28 cellular contexts compared by ENCODE assay signal in the genomic region with DNA sequence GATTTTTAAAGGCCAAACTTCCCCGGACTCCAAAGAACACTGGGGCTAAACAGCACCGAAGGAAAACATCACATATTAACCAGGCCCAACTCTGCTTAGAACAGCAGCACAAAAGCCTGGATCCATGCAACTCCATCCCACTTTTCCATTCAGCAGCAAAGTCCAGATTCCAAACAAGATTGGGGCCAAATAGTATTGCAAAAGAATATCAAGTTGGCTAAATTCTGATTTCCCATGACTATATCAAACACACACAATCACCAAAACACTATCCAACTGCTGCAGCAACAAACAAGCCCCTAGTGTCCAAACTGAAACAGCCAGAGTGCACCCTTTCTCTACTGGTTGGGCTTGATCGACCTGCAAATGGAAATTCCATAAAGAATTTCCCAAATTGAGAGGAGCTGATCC. TPM values are rescaled to one million over a fixed set of nuclear protein-coding genes. Genes with fewer than 3 reads are reported as not detected.
"Had no signal": no experiment of that assay in that cellular context is flagged by ENCODE, and none has a peak within 500 bp of the region (broad histone marks: within the 10 kb centered on the region; RNA-seq: fewer than 3 reads in every experiment).

No MANE protein-coding gene starts in this region.

- H3K4me3 ChIP-seq: body of pancreas, colonic mucosa, dorsolateral prefrontal cortex, esophagus muscularis mucosa, gastrocnemius medialis had no signal

- ATAC-seq: activated T-cell treated with anti-CD3 and anti-CD28 coated beads, Interleukin-2, amount 50 U/mL, for 72 hours; body of pancreas; foreskin keratinocyte; gastrocnemius medialis; SK-N-SH treated with all-trans-retinoic acid at 6 μM for 48 hours; T-helper 17 cell had no signal

- H3K9me3 ChIP-seq: body of pancreas, colonic mucosa, esophagus muscularis mucosa, gastrocnemius medialis had no signal

- H3K27ac ChIP-seq: body of pancreas, colonic mucosa, esophagus muscularis mucosa, foreskin keratinocyte, gastrocnemius medialis had no signal

- H3K36me3 ChIP-seq: colonic mucosa, esophagus muscularis mucosa, gastrocnemius medialis had no signal

- H3K4me1 ChIP-seq: colonic mucosa, esophagus muscularis mucosa, foreskin keratinocyte, gastrocnemius medialis had no signal

- DNase-seq: activated CD4-positive, alpha-beta memory T cell treated with anti-CD3 and anti-CD28 coated beads, Interleukin-2, amount 10 ng/mL, durations not matched to agents 7 days and 5 days; activated CD4-positive, alpha-beta T cell treated with anti-CD3 and anti-CD28 coated beads for 4 hours; activated CD4-positive, alpha-beta T cell treated with anti-CD3 and anti-CD28 coated beads, Interleukin-2, amount 10 ng/mL, durations not matched to agents 7 days and 5 days; activated CD4-positive, alpha-beta T cell treated with anti-CD3 and anti-CD28 coated beads, Interleukin-2, amount 50 U/mL, for 4 hours; activated CD4-positive, CD25-positive, alpha-beta regulatory T cell; activated CD4-positive, CD25-positive, alpha-beta regulatory T cell treated with anti-CD3 and anti-CD28 coated beads, Interleukin-2, amount 50 U/mL, for 72 hours; activated gamma-delta T cell; activated naive CD4-positive, alpha-beta T cell treated with anti-CD3 and anti-CD28 coated beads, Interleukin-2, amount 50 U/mL, for 16 hours; activated naive CD4-positive, alpha-beta T cell treated with Interleukin-2 at 50 U/mL for 16 hours; activated T-cell treated with anti-CD3 and anti-CD28 coated beads for 4 hours; activated T-cell treated with anti-CD3 and anti-CD28 coated beads, Interleukin-2, amount 50 U/mL, for 24 hours; activated T-cell treated with anti-CD3 and anti-CD28 coated beads, Interleukin-2, amount 50 U/mL, for 72 hours; amniotic stem cell; anterior cingulate cortex; body of pancreas; caudate nucleus; cerebellar nuclear complex; colonic mucosa; dorsolateral prefrontal cortex; effector memory CD4-positive, alpha-beta T cell; endodermal cell; foreskin keratinocyte; gastrocnemius medialis; T-helper 1 cell; T-helper 17 cell; T1000 had no signal

- H3K27me3 ChIP-seq: body of pancreas, colonic mucosa, dorsolateral prefrontal cortex, esophagus muscularis mucosa, gastrocnemius medialis had no signal

RNA-seq across cellular contexts. Expression of a gene that starts 19.4 kb away (rescaled TPM):
- total RNA-seq: activated CD4-positive, alpha-beta memory T cell treated with anti-CD3 and anti-CD28 coated beads, Interleukin-2, amount 10 ng/mL, durations not matched to agents 7 days and 5 days; activated CD4-positive, alpha-beta T cell treated with anti-CD3 and anti-CD28 coated beads, Interleukin-2, amount 10 ng/mL, durations not matched to agents 7 days and 5 days; activated T-cell treated with anti-CD3 and anti-CD28 coated beads, Interleukin-2, amount 50 U/mL, for 72 hours; gastrocnemius medialis; T-helper 17 cell had no signal

RNA-seq across cellular contexts. Expression of a gene that starts 35.0 kb away (rescaled TPM):
- total RNA-seq: activated CD4-positive, alpha-beta memory T cell treated with anti-CD3 and anti-CD28 coated beads, Interleukin-2, amount 10 ng/mL, durations not matched to agents 7 days and 5 days; activated CD4-positive, alpha-beta T cell treated with anti-CD3 and anti-CD28 coated beads, Interleukin-2, amount 10 ng/mL, durations not matched to agents 7 days and 5 days; esophagus muscularis mucosa; T-helper 17 cell had no signal

RNA-seq across cellular contexts. Expression of a gene that starts 50.4 kb away (rescaled TPM):
- total RNA-seq: activated CD4-positive, alpha-beta T cell treated with anti-CD3 and anti-CD28 coated beads, Interleukin-2, amount 10 ng/mL, durations not matched to agents 7 days and 5 days; foreskin keratinocyte; T-helper 17 cell had no signal
- polyA plus RNA-seq: foreskin keratinocyte had no signal
